8 cellular contexts compared by ENCODE assay signal in the genomic region with DNA sequence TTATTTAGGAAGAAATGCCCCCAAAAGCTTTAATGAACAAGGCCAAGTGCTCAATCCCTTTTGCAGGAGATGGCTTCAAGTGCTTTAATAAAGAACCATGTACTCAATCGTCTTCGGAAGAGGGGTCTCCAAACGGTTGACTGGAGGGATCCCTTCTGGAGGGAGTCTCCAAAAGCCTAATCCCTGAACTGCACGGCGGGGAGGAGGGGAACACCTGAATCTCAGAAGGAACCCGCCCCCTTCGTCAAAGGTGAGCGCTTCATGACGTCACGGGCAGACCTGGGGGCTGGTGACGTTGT. TPM values are rescaled to one million over a fixed set of nuclear protein-coding genes. Genes with fewer than 3 reads are reported as not detected.
DNase-seq lines count a peak whose midpoint lies in the region; ATAC-seq and TF ChIP-seq lines count a peak whose summit lies in the region.

No MANE protein-coding gene starts in this region.

- TF ChIP-seq CTCF in Loucy (conservative IDR thresholded peaks at IDR 0.05; ENCODE audit: low read length) (no peak), ascending aorta (IDR thresholded peaks at IDR 0.05) (no peak), kidney epithelial cell (IDR thresholded peaks at IDR 0.05; ENCODE audit: insufficient read depth, low read length, poor library complexity, severe bottlenecking) (no peak), GM10266 (IDR thresholded peaks at IDR 0.05; ENCODE audit: control insufficient read depth, insufficient read depth, low read depth, missing control alignments) (no peak)

- H3K4me2 ChIP-seq in BLaER1: peak overlapping the region; percentile 96
- peak overlapping the region; percentile 91 for H3K4me2 ChIP-seq in Loucy (ENCODE audit: low read depth, low read length, poor library complexity, severe bottlenecking)

- peak overlapping the region; percentile 98 for H3K27ac ChIP-seq in BLaER1
- H3K27ac ChIP-seq in ascending aorta: peak overlapping the region; percentile 98 to 100

- H3K79me2 ChIP-seq in Loucy (ENCODE audit: insufficient read depth, low read length): peaks cover 44% of the 10 kb centered on the region

- H3K9me2 ChIP-seq in Loucy (replicated peaks; ENCODE audit: low read depth, low read length): no peaks in the 10 kb centered on the region

- intact Hi-C loops in ascending aorta (cut with DNase I): loop anchor here (2.0 kb wide), 4 partner anchors 22 to 142 kb away; partner anchors contain the start of genes EID2B, PLEKHG2, SAMD4B and TIMM50

- no peak for ATAC-seq in HG03565 (IDR thresholded peaks at IDR 0.05; ENCODE audit: unreplicated experiment)
- no peak for ATAC-seq in GM18519 (IDR thresholded peaks at IDR 0.05; ENCODE audit: low FRiP score, unreplicated experiment)

- H3K36me3 ChIP-seq in BLaER1: peaks cover 73% of the 10 kb centered on the region
- H3K36me3 ChIP-seq in Loucy (ENCODE audit: insufficient read depth, low read length): peaks cover 30% of the 10 kb centered on the region; the same call in 1 of the 2 replicates
- H3K36me3 ChIP-seq in ascending aorta: peaks cover 56 to 59% of the 10 kb centered on the region in 2 donors
- H3K36me3 ChIP-seq in kidney epithelial cell (ENCODE audit: control insufficient read depth, insufficient read depth, low read length): peaks cover 3% of the 10 kb centered on the region

- H3K9me3 ChIP-seq in BLaER1: no peaks in the 10 kb centered on the region
- no peaks in the 10 kb centered on the region for H3K9me3 ChIP-seq in Loucy (ENCODE audit: insufficient read depth, low read depth, low read length)
- no peaks in the 10 kb centered on the region for H3K9me3 ChIP-seq in ascending aorta

- H3K27me3 ChIP-seq in BLaER1 (no peaks in the 10 kb centered on the region), Loucy (ENCODE audit: insufficient read depth, low read length, poor library complexity, severe bottlenecking) (no peaks in the 10 kb centered on the region), ascending aorta (no peaks in the 10 kb centered on the region), kidney epithelial cell (ENCODE audit: control insufficient read depth, insufficient read depth, low read length) (no peaks in the 10 kb centered on the region)

- DNase-seq in ascending aorta (ENCODE audit: low spot score in 2 of 2) (no peak), kidney epithelial cell (ENCODE audit: low read depth) (no peak), GM10266 (ENCODE audit: extremely low spot score) (no peak)
- DNase-seq in stimulated activated CD4-positive, alpha-beta T cell treated with anti-CD3 and anti-CD28 coated beads, Interleukin-4, amount 100 ng/mL, for 48 hours (ENCODE audit: low read depth in 2 of 2): peak; percentile 67 to 77

- H3K9ac ChIP-seq in BLaER1: peak overlapping the region; percentile 99
- peak overlapping the region; percentile 83 for H3K9ac ChIP-seq in Loucy (ENCODE audit: low read depth, low read length, poor library complexity, severe bottlenecking)

- peaks cover 25% of the 10 kb centered on the region; the same call in 1 of the 2 replicates for H4K20me1 ChIP-seq in BLaER1
- peaks cover 10% of the 10 kb centered on the region for H4K20me1 ChIP-seq in Loucy (ENCODE audit: insufficient read depth, low read length, poor library complexity, severe bottlenecking)

- no peaks in the 10 kb centered on the region for H3F3A ChIP-seq in Loucy (ENCODE audit: low read depth)

- peaks cover 25% of the 10 kb centered on the region for H3K4me1 ChIP-seq in BLaER1
- peaks cover 25% of the 10 kb centered on the region for H3K4me1 ChIP-seq in Loucy (ENCODE audit: insufficient read depth, low read length, poor library complexity, severe bottlenecking)
- peaks cover 8 to 21% of the 10 kb centered on the region in 2 donors for H3K4me1 ChIP-seq in ascending aorta

- H2AFZ ChIP-seq in Loucy (ENCODE audit: low read length): peak overlapping the region; percentile 57

- H3K4me3 ChIP-seq in BLaER1 (peak overlapping the region; percentile 76), Loucy (ENCODE audit: low read length, poor library complexity, severe bottlenecking) (peak overlapping the region; percentile 95), ascending aorta (peak overlapping the region; percentile 78 to 93), kidney epithelial cell (ENCODE audit: low read depth, low read length) (peak overlapping the region; percentile 96)

RNA-seq across cellular contexts. Expression of gene PAF1, which starts 0.5 kb away (rescaled TPM):
- total RNA-seq in ascending aorta: 12.7 TPM
- total RNA-seq in kidney epithelial cell: 37.8 and 44.6 TPM in 2 replicates

RNA-seq across cellular contexts. Expression of gene MED29, which starts 0.8 kb away (rescaled TPM):
- total RNA-seq in ascending aorta (60.8 TPM), kidney epithelial cell (22.8 and 28.6 TPM in 2 replicates)

RNA-seq across cellular contexts. Expression of gene ZFP36, which starts 16.2 kb away (rescaled TPM):
- total RNA-seq in ascending aorta (1,166 TPM), kidney epithelial cell (7.5 and 12.4 TPM in 2 replicates)

RNA-seq across cellular contexts. Expression of gene PLEKHG2, which starts 22.1 kb away (rescaled TPM):
- total RNA-seq in ascending aorta: 52.9 TPM
- 22.8 and 46.9 TPM in 2 replicates for total RNA-seq in kidney epithelial cell

RNA-seq across cellular contexts. Expression of gene RPS16, which starts 45.3 kb away (rescaled TPM):
- 1,453 TPM for total RNA-seq in ascending aorta
- total RNA-seq in kidney epithelial cell: 1,721 and 2,288 TPM in 2 replicates

Comparison
In these comparisons a context has a peak if more than half of its experiments do, and no peak if none do; other contexts are left out.
1. DNase-seq: peak in stimulated activated CD4-positive, alpha-beta T cell treated with anti-CD3 and anti-CD28 coated beads, Interleukin-4, amount 100 ng/mL, for 48 hours (2 of 2); none in ascending aorta (0 of 2), kidney epithelial cell (single experiment) and GM10266 (single experiment).
2. RNA of gene ZFP36, which starts 16.2 kb away (total RNA-seq): 1,166 TPM in ascending aorta (single experiment); 7.5 to 12.4 TPM in kidney epithelial cell; every median in the first group is over 10 times any median in the second.
3. Peak in every context shown above with its lines, with median percentiles within 50 percentile points of each other: H3K4me3 ChIP-seq.